In genomic region chr20:33789109-33789857, GRCh38 we compare ENCODE assay signal across 7 cellular contexts. TPM values are rescaled to one million over a fixed set of nuclear protein-coding genes. Genes with fewer than 3 reads are reported as not detected.
DNase-seq lines count a peak whose midpoint lies in the region; ATAC-seq and TF ChIP-seq lines count a peak whose summit lies in the region.

No MANE protein-coding gene starts in this region.

- no peaks in the 10 kb centered on the region for H3K27me3 Mint-ChIP-seq in effector memory CD8-positive, alpha-beta T cell

- H3K36me3 Mint-ChIP-seq in effector memory CD8-positive, alpha-beta T cell (ENCODE audit: insufficient read depth), result peaks cover 7% of the 10 kb centered on the region

- no peaks in the 10 kb centered on the region for H3K27me3 ChIP-seq in hepatocyte

- peaks cover 19% of the 10 kb centered on the region for H3K4me1 ChIP-seq in hepatocyte (ENCODE audit: insufficient read depth)

- no peaks in the 10 kb centered on the region for H4K20me1 ChIP-seq in hepatocyte (ENCODE audit: insufficient read depth, poor library complexity, severe bottlenecking)

- peaks cover 10 to 20% of the 10 kb centered on the region in 2 donors for H3K4me1 Mint-ChIP-seq in effector memory CD8-positive, alpha-beta T cell (ENCODE audit: low read depth in 2 of 2)

- H3K9me3 Mint-ChIP-seq in effector memory CD8-positive, alpha-beta T cell, result no peaks in the 10 kb centered on the region

- H3K9me3 ChIP-seq in hepatocyte (ENCODE audit: low read depth), result no peaks in the 10 kb centered on the region

- WGBS in hepatocyte (ENCODE audit: low lambda C conversion rate, missing lambda C conversion rate), result 65% methylated on average over 11 of the region's 11 CpGs

- no peak overlapping the region for H3K4me3 Mint-ChIP-seq in effector memory CD8-positive, alpha-beta T cell

- DNase-seq in HK-2 (ENCODE audit: unreplicated experiment), result peak; percentile 94
- DNase-seq in hepatocyte (ENCODE audit: low spot score), result peak; percentile 93
- peak; percentile 72 for DNase-seq in stromal cell of bone marrow (ENCODE audit: low read depth)
- no peak for DNase-seq in NCI-H2227 treated with DMSO at 0.1 percent for 48 hours (lab: John Stamatoyannopoulos, UW)
- DNase-seq in effector memory CD8-positive, alpha-beta T cell, result no peak

- no peak overlapping the region for H2AFZ ChIP-seq in hepatocyte

- H3K9me2 ChIP-seq in hepatocyte (replicated peaks; ENCODE audit: insufficient read depth), result no peaks in the 10 kb centered on the region

- H3K4me2 ChIP-seq in hepatocyte, result peak overlapping the region; percentile 13

- H3K27ac ChIP-seq in VCaP (peak overlapping the region; percentile 65), hepatocyte (peak overlapping the region; percentile 90)

- H3K36me3 ChIP-seq in hepatocyte (replicated peaks; ENCODE audit: insufficient read depth, low read depth), result no peaks in the 10 kb centered on the region

- H3K79me2 ChIP-seq in hepatocyte, result no peaks in the 10 kb centered on the region

- H3K4me3 ChIP-seq in hepatocyte, result no peak overlapping the region

- ATAC-seq in effector memory CD8-positive, alpha-beta T cell (replicated peaks), result no peak
- ATAC-seq in HG02588 (IDR thresholded peaks at IDR 0.05; ENCODE audit: unreplicated experiment), result no peak

- TF ChIP-seq CTCF in VCaP (conservative IDR thresholded peaks at IDR 0.05), result no peak
- TF ChIP-seq CTCF in hepatocyte (IDR thresholded peaks at IDR 0.05; ENCODE audit: poor library complexity), result no peak

- H3K27ac Mint-ChIP-seq in effector memory CD8-positive, alpha-beta T cell, result no peak overlapping the region

RNA-seq across cellular contexts. Expression of gene CHMP4B, which starts 21.9 kb away (rescaled TPM):
- total RNA-seq in hepatocyte, result 95.1 and 101 TPM in 2 replicates
- 7.3 and 8.1 TPM in 2 replicates for polyA plus RNA-seq in hepatocyte

RNA-seq across cellular contexts. Expression of gene ZNF341, which starts 57.5 kb away (rescaled TPM):
- total RNA-seq in hepatocyte, result 1.2 and 2.3 TPM in 2 replicates
- polyA plus RNA-seq in hepatocyte, result 3.1 and 3.6 TPM in 2 replicates

Comparison
In these comparisons a context has a peak if more than half of its experiments do, and no peak if none do; other contexts are left out.
1. DNase-seq: peak in HK-2 (single experiment), hepatocyte (single experiment) and stromal cell of bone marrow (single experiment); none in NCI-H2227 treated with DMSO at 0.1 percent for 48 hours (single experiment) and effector memory CD8-positive, alpha-beta T cell (0 of 3).